Comparison of ENCODE assay signal across 6 cellular contexts in genomic region chr9:36304366-36304765, GRCh38. TPM values are rescaled to one million over a fixed set of nuclear protein-coding genes. Genes with fewer than 3 reads are reported as not detected.
DNase-seq lines count a peak whose midpoint lies in the region; ATAC-seq, FAIRE-seq and TF ChIP-seq lines count a peak whose summit lies in the region.
"Not testable (repeated sequence)": the region's sequence is repeated elsewhere in the genome, so short reads cannot be mapped to it uniquely, and the experiment has no call there.

No MANE protein-coding gene starts in this region.

- H3K36me3 ChIP-seq in HEK293 (ENCODE audit: control insufficient read depth in 2 of 2, insufficient read depth in 1 of 2, low read length in 2 of 2); colonic mucosa; hepatocyte (replicated peaks; ENCODE audit: insufficient read depth, low read depth); small intestine (ENCODE audit: control insufficient read depth in 2 of 2, insufficient read depth in 2 of 2, low read length in 2 of 2): not testable (repeated sequence)

- intact Hi-C loops in colonic mucosa (cut with DNase I), result not testable (repeated sequence)

- POLR2A ChIA-PET in HEK293 (lab: Yijun Ruan, JAX); WTC11 (lab: Charles Lee): not testable (repeated sequence)

- FAIRE-seq in small intestine (lab: Jason Lieb, UNC), result not testable (repeated sequence)

- not testable (repeated sequence) for H3K9me2 ChIP-seq in hepatocyte (replicated peaks; ENCODE audit: insufficient read depth)

- H4K20me1 ChIP-seq in hepatocyte (ENCODE audit: insufficient read depth, poor library complexity, severe bottlenecking), result not testable (repeated sequence)

- not testable (repeated sequence) for H3K4me3 Mint-ChIP-seq in WTC11, nephron progenitor cell

- not testable (repeated sequence) for H3K79me2 ChIP-seq in hepatocyte

- DNase-seq in WTC11 (ENCODE audit: low spot score); colonic mucosa; hepatocyte (ENCODE audit: low spot score); nephron progenitor cell: not testable (repeated sequence)
- peak; percentile 44 for DNase-seq in small intestine

- H3K4me1 Mint-ChIP-seq in WTC11, result not testable (repeated sequence)
- H3K4me1 Mint-ChIP-seq in nephron progenitor cell, result peaks cover 13% of the 10 kb centered on the region

- peak overlapping the region; percentile 59 for H3K4me2 ChIP-seq in hepatocyte

- TF ChIP-seq CTCF in HEK293 (tag by site-specific recombination; IDR thresholded peaks at IDR 0.05); WTC11 (IDR thresholded peaks at IDR 0.05); colonic mucosa (IDR thresholded peaks at IDR 0.05); hepatocyte (IDR thresholded peaks at IDR 0.05; ENCODE audit: poor library complexity); nephron progenitor cell (IDR thresholded peaks at IDR 0.05): not testable (repeated sequence)

- H3K27me3 ChIP-seq in colonic mucosa; hepatocyte; small intestine (ENCODE audit: control insufficient read depth in 2 of 2, insufficient read depth in 2 of 2, low read length in 2 of 2): not testable (repeated sequence)

- peak overlapping the region; percentile 26; the same call in 1 of the 2 replicates for H3K27ac Mint-ChIP-seq in WTC11
- H3K27ac Mint-ChIP-seq in nephron progenitor cell, result peak overlapping the region; percentile 97

- not testable (repeated sequence) for H3K9me3 Mint-ChIP-seq in WTC11, nephron progenitor cell

- not testable (repeated sequence) for H3K4me1 ChIP-seq in HEK293 (ENCODE audit: control insufficient read depth, insufficient read depth, low read length); colonic mucosa; hepatocyte (ENCODE audit: insufficient read depth); small intestine (ENCODE audit: control insufficient read depth in 2 of 2, insufficient read depth in 1 of 2, low read depth in 1 of 2, low read length in 1 of 2)

- not testable (repeated sequence) for H3K27ac ChIP-seq in HEK293 (ENCODE audit: extremely low read depth, low read depth, low read length); small intestine (ENCODE audit: low read depth in 1 of 2, low read length in 1 of 2)
- H3K27ac ChIP-seq in colonic mucosa (peak overlapping the region; percentile 1), hepatocyte (peak overlapping the region; percentile 82)

- not testable (repeated sequence) for H3K36me3 Mint-ChIP-seq in WTC11
- peaks cover 17% of the 10 kb centered on the region for H3K36me3 Mint-ChIP-seq in nephron progenitor cell (ENCODE audit: low read depth)

- not testable (repeated sequence) for H3K9ac ChIP-seq in colonic mucosa (ENCODE audit: low read depth in 2 of 2, low read length in 2 of 2)

- not testable (repeated sequence) for H3K9me3 ChIP-seq in HEK293 (ENCODE audit: control insufficient read depth, insufficient read depth, low read depth, low read length); colonic mucosa; hepatocyte (ENCODE audit: low read depth); small intestine (ENCODE audit: control insufficient read depth, low read depth)

- not testable (repeated sequence) for H2AFZ ChIP-seq in hepatocyte

- not testable (repeated sequence) for H3K27me3 Mint-ChIP-seq in WTC11 (ENCODE audit: low read depth); nephron progenitor cell (ENCODE audit: low read depth, poor library complexity)

- ATAC-seq in WTC11, result not testable (repeated sequence)

- 43% methylated on average over 2 of the region's 2 CpGs for WGBS in hepatocyte (ENCODE audit: low lambda C conversion rate, missing lambda C conversion rate)
- 27 to 56% (median 27%) methylated on average over 1 to 2 of the region's 2 CpGs for WGBS in small intestine, 3 donors

- CTCF ChIA-PET in HEK293 (lab: Yijun Ruan, JAX), result interaction anchor here (0.6 kb wide), 2 partner anchors 81 to 350 kb away, joined by 3 read pairs; no protein-coding TSS in a partner anchor
- CTCF ChIA-PET in WTC11 (lab: Charles Lee), result interaction anchor here (1.9 kb wide), 1 partner anchor 25 kb away, joined by 6 read pairs; no protein-coding TSS in a partner anchor

- H3K4me3 ChIP-seq in HEK293 (ENCODE audit: low read depth, low read length); colonic mucosa; hepatocyte; small intestine (ENCODE audit: low read depth in 1 of 2, low read length in 2 of 2): not testable (repeated sequence)

TF ChIP-seq in HEK293, 187 proteins besides CTCF, POLR2A, EP300 and RAD21:
- peak; percentile 47; the same call in 1 of the 2 replicates for TF ChIP-seq ATF2 (tag by site-specific recombination; IDR thresholded peaks at IDR 0.05; ENCODE audit: low read depth)

RNA-seq across cellular contexts. Expression of gene GNE, which starts 46.1 kb away (rescaled TPM):
- total RNA-seq in WTC11 (2021) (4.6 to 9.0 TPM (median 8.9 TPM) in 3 replicates), colonic mucosa (100 to 1,000 TPM; 150 to 190 TPM), hepatocyte (14.9 and 17.5 TPM in 2 replicates)
- polyA plus RNA-seq in hepatocyte (3.8 and 6.5 TPM in 2 replicates), small intestine (1 to 10 TPM; 3.6 to 6.0 (median 3.8) TPM)
